ENCODE assay signal across 15 cellular contexts in the genomic region with DNA sequence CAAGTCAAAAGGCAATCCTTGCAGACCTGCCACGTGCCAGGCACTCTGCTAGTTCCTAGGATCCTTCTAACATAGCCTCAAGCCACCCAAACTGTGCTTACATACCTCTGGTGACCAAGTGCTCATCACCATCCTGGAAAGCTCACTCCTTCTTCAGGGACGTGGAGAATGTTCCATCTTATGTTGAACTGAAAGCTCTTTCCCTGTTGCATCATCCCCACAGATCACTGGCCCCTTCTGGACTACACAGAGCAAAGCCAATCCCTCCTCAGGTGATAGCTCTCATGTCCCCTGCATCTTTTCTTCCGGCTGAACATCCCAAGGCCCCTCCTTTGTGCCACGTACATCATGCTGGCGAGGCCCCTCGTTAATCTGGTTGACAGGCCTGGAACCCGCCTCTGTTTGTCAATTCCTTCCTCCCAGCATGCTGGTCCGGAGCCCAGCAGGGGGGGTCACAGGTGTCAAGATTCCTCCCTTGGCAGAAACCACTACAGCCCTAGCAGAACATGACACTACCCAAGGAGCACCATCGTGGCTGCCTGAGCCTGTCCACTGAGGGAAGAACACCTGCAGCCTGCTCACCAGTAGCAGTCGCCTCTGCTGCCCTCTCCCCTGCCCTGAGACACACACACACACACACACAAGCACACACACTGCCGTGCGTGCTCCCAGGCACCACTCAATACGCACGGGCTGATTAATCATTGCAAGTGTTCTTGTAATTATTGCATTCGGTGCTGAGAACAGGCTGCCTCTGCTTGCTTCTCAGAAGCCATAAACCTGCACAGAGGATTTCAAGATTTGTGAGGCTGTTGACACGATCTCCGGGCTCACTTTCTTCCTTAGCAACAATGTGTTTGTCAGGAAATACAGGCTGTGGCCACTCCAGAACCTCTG. TPM values are rescaled to one million over a fixed set of nuclear protein-coding genes. Genes with fewer than 3 reads are reported as not detected.
DNase-seq lines count a peak whose midpoint lies in the region; ATAC-seq lines count a peak whose summit lies in the region.
"Had no signal": no experiment of that assay in that cellular context is flagged by ENCODE, and none has a peak within 500 bp of the region (broad histone marks: within the 10 kb centered on the region; RNA-seq: fewer than 3 reads in every experiment).

No MANE protein-coding gene starts in this region.

- DNase-seq in DMS153 treated with DMSO at 0.1 percent for 48 hours (lab: John Stamatoyannopoulos, UW; ENCODE audit: unreplicated experiment): peak; percentile 45
- DNase-seq in NCI-H146 (lab: John Stamatoyannopoulos, UW): peak; percentile 90
- DNase-seq in SHP77 treated with DMSO at 0.1 percent for 48 hours (lab: John Stamatoyannopoulos, UW): peak; percentile 77
- peak; percentile 28 for DNase-seq in mucosa of gallbladder (ENCODE audit: low spot score)
- no peak for DNase-seq in activated CD4-positive, CD25-positive, alpha-beta regulatory T cell treated with anti-CD3 and anti-CD28 coated beads, Interleukin-2, amount 50 U/mL, for 72 hours
- DNase-seq in NCI-H446 treated with DMSO at 0.1 percent for 48 hours (lab: John Stamatoyannopoulos, UW): no peak
- no peak for DNase-seq in central memory CD4-positive, alpha-beta T cell
- DNase-seq: activated CD4-positive, alpha-beta T cell treated with anti-CD3 and anti-CD28 coated beads, Interleukin-2, amount 10 ng/mL, durations not matched to agents 24 days and 14 days; brain microvascular endothelial cell; hippocampal formation had no signal

- no peak for ATAC-seq in GM21529 (IDR thresholded peaks at IDR 0.05; ENCODE audit: unreplicated experiment)
- ATAC-seq: HepG2 had no signal

RNA-seq across cellular contexts. Expression of a gene that starts 6.3 kb away (rescaled TPM):
- total RNA-seq in mucosa of gallbladder: 9.1 TPM
- total RNA-seq: activated CD4-positive, alpha-beta T cell treated with anti-CD3 and anti-CD28 coated beads, Interleukin-2, amount 10 ng/mL, durations not matched to agents 24 days and 14 days; B cell; HepG2 had no signal

RNA-seq across cellular contexts. Expression of a gene that starts 45.0 kb away (rescaled TPM):
- not detected for total RNA-seq in mucosa of gallbladder
- total RNA-seq: activated CD4-positive, alpha-beta T cell treated with anti-CD3 and anti-CD28 coated beads, Interleukin-2, amount 10 ng/mL, durations not matched to agents 24 days and 14 days; B cell; HepG2; myocyte; NCI-H460 had no signal

Comparison
In these comparisons a context has a peak if more than half of its experiments do, and no peak if none do; other contexts are left out.
1. DNase-seq: peak in DMS153 treated with DMSO at 0.1 percent for 48 hours (single experiment), NCI-H146 (single experiment), SHP77 treated with DMSO at 0.1 percent for 48 hours (single experiment) and mucosa of gallbladder (single experiment); none in activated CD4-positive, CD25-positive, alpha-beta regulatory T cell treated with anti-CD3 and anti-CD28 coated beads, Interleukin-2, amount 50 U/mL, for 72 hours (single experiment), NCI-H446 treated with DMSO at 0.1 percent for 48 hours (single experiment) and central memory CD4-positive, alpha-beta T cell (single experiment).